Comparison of ENCODE assay signal across 1 cellular context in genomic region chr15:39171944-39172368, GRCh38.
TF ChIP-seq lines count a peak whose summit lies in the region.

No MANE protein-coding gene starts in this region.

TF ChIP-seq in HepG2, 621 proteins besides CTCF, POLR2A, EP300 and RAD21 (continued from another document):
- TF ChIP-seq ETS1 (CRISPR knock-in tag; IDR thresholded peaks at IDR 0.05): no peak
- TF ChIP-seq MED1 (CRISPR knock-in tag; IDR thresholded peaks at IDR 0.05): no peak
- TF ChIP-seq PPARG (CRISPR knock-in tag; conservative IDR thresholded peaks at IDR 0.05): no peak
- TF ChIP-seq IRF2 (CRISPR knock-in tag; IDR thresholded peaks at IDR 0.05): 0 out of 2 replicates have a peak, but pooled peaks have one; percentile 16
- TF ChIP-seq ZNF234 (CRISPR knock-in tag; conservative IDR thresholded peaks at IDR 0.05): no peak
- TF ChIP-seq SMC3 (IDR thresholded peaks at IDR 0.05; ENCODE audit: low read length): peak; percentile 92
TF ChIP-seq in HepG2: peak in this region for 35.
